ENCODE assay signal across 8 cellular contexts in the genomic region with DNA sequence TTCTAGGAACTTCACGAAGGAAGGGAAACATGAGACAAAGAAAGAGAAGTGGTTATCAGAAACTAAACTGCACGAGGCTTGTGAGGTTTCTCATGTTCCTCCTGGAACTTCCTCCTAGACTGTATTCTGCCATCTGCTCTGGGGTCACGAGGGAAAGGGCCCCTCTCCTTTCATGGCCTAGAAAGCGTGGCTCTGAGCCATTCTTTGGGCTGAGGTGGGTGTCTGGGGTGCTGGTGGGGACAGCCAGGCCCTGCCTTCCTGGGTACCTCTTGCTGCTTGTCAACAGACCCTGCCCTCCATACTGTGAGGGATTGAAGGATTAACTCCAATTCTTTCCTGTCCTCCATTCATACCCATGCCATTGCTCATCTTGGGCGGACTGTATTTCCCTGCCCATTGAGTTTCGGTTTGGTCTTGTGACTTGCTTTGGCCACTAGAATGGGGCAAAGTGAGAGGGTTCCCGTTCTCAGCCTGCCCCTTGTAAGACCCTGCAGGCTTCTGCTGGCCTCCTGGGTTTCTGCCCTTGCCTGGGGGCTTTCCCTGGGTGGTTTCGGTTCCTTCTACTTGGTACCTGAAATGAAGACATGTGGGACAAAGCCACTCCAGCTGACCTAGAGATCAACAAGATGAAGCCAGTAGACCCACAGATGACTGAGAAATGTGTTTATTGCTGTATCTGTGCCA. TPM values are rescaled to one million over a fixed set of nuclear protein-coding genes. Genes with fewer than 3 reads are reported as not detected.
A peak's percentile ranks its signal among the peaks of the same experiment; 100 is the strongest.
DNase-seq lines count a peak whose midpoint lies in the region; ATAC-seq, FAIRE-seq and TF ChIP-seq lines count a peak whose summit lies in the region.

No MANE protein-coding gene starts in this region.

- CTCF ChIA-PET in PC-3 (lab: Charles Lee): no interaction called here
- CTCF ChIA-PET in MCF 10A (lab: Yijun Ruan, JAX): no interaction called here

- FAIRE-seq in GM12892 (lab: Jason Lieb, UNC): peak; percentile 97

- no peaks in the 10 kb centered on the region for H3K9me3 Mint-ChIP-seq in MCF 10A (ENCODE audit: unreplicated experiment)

- BruUV-seq in PC-3 (replicated peaks; lab: Mats Ljungman, UMichigan) (no TSS peak), MCF 10A (replicated peaks; lab: Mats Ljungman, UMichigan) (no TSS peak)

- POLR2A ChIA-PET in PC-3 (lab: Charles Lee; ENCODE audit: unreplicated experiment) (interaction anchor here (0.7 kb wide), 1 partner anchor 285 kb away, joined by 4 read pairs; no protein-coding TSS in a partner anchor), MCF 10A (lab: Yijun Ruan, JAX) (no interaction called here)

- H2AFZ ChIP-seq in PC-3 (ENCODE audit: low read length): no peak overlapping the region

- peaks cover 12% of the 10 kb centered on the region for H3K27me3 Mint-ChIP-seq in MCF 10A (ENCODE audit: insufficient read depth, unreplicated experiment)

- no peaks in the 10 kb centered on the region for H3K79me2 ChIP-seq in PC-3 (ENCODE audit: low read length)

- no peaks in the 10 kb centered on the region for H3K9me3 ChIP-seq in PC-3 (ENCODE audit: low read length)

- TF ChIP-seq POLR2A in GM12892 (IDR thresholded peaks at IDR 0.05; ENCODE audit: low read depth, low read length): peak; percentile 62

- no peak overlapping the region for H3K27ac ChIP-seq in PC-3 (ENCODE audit: low read length)

- no peaks in the 10 kb centered on the region for H3K36me3 Mint-ChIP-seq in MCF 10A (ENCODE audit: insufficient read depth, unreplicated experiment)

- H3K27me3 ChIP-seq in PC-3 (ENCODE audit: low read length): no peaks in the 10 kb centered on the region

- DNase-seq in GM12892 (ENCODE audit: insufficient read length): peak; percentile 63
- peak; percentile 84 for DNase-seq in germinal center (ENCODE audit: low spot score)
- DNase-seq in PC-3: no peak
- DNase-seq in MCF 10A (ENCODE audit: unreplicated experiment): no peak
- DNase-seq in NCI-H1436 treated with DMSO at 0.1 percent for 48 hours (lab: John Stamatoyannopoulos, UW): no peak
- DNase-seq in HuH-7.5 (ENCODE audit: low spot score): no peak

- H4K20me1 ChIP-seq in PC-3 (ENCODE audit: low read length): no peaks in the 10 kb centered on the region

- H3K36me3 ChIP-seq in PC-3 (ENCODE audit: low read depth, low read length): no peaks in the 10 kb centered on the region

- TF ChIP-seq CTCF in PC-3 (conservative IDR thresholded peaks at IDR 0.05; ENCODE audit: low read depth, low read length): no peak
- no peak for TF ChIP-seq CTCF in MCF 10A (IDR thresholded peaks at IDR 0.05; ENCODE audit: unreplicated experiment)

- no peaks in the 10 kb centered on the region for H3K9me2 ChIP-seq in PC-3 (replicated peaks; ENCODE audit: low read length)

- H3F3A ChIP-seq in PC-3 (ENCODE audit: low read length, unreplicated experiment): no peaks in the 10 kb centered on the region

- H3K4me1 ChIP-seq in PC-3 (ENCODE audit: insufficient read depth, low read length): no peaks in the 10 kb centered on the region

- no peaks in the 10 kb centered on the region for H3K4me1 Mint-ChIP-seq in MCF 10A (ENCODE audit: insufficient read depth, unreplicated experiment)

- ATAC-seq in GM21381 (IDR thresholded peaks at IDR 0.05; ENCODE audit: unreplicated experiment) (peak; percentile 86), HG03460 (IDR thresholded peaks at IDR 0.05; ENCODE audit: unreplicated experiment) (peak; percentile 93), PC-3 (no peak)

- H3K4me3 ChIP-seq in PC-3 (ENCODE audit: low read length): no peak overlapping the region

- H3K9ac ChIP-seq in PC-3 (ENCODE audit: low read length): no peak overlapping the region

- H3K4me3 Mint-ChIP-seq in MCF 10A (ENCODE audit: unreplicated experiment): no peak overlapping the region

- intact Hi-C loops in PC-3 (cut with micrococcal nuclease): no loop called here
- intact Hi-C loops in MCF 10A (cut with micrococcal nuclease): no loop called here

- no peak overlapping the region for H3K4me2 ChIP-seq in PC-3 (ENCODE audit: low read length)

- no peak overlapping the region for H3K27ac Mint-ChIP-seq in MCF 10A (ENCODE audit: low read depth, unreplicated experiment)

RNA-seq across cellular contexts. Expression of a gene that starts 14.9 kb away (rescaled TPM):
- 5.4 TPM for polyA plus RNA-seq in GM12892 (2012; ENCODE audit: missing spikeins)
- not detected in 2 replicates for total RNA-seq in PC-3 (2014; rRNA removed)
- not detected in 2 replicates for total RNA-seq in MCF 10A (2022)

RNA-seq across cellular contexts. Expression of a gene that starts 56.4 kb away (rescaled TPM):
- 4.2 TPM for polyA plus RNA-seq in GM12892 (2012; ENCODE audit: missing spikeins)
- total RNA-seq in PC-3 (2014; rRNA removed) (3.7 and 4.7 TPM in 2 replicates), MCF 10A (2022) (1.7 and 2.0 TPM in 2 replicates)

Comparison
In these comparisons a context has a peak if more than half of its experiments do, and no peak if none do; other contexts are left out.
1. DNase-seq: peak in GM12892 (single experiment) and germinal center (single experiment); none in PC-3 (single experiment), MCF 10A (single experiment), NCI-H1436 treated with DMSO at 0.1 percent for 48 hours (single experiment) and HuH-7.5 (single experiment).